20 cellular contexts compared by ENCODE assay signal in the genomic region with DNA sequence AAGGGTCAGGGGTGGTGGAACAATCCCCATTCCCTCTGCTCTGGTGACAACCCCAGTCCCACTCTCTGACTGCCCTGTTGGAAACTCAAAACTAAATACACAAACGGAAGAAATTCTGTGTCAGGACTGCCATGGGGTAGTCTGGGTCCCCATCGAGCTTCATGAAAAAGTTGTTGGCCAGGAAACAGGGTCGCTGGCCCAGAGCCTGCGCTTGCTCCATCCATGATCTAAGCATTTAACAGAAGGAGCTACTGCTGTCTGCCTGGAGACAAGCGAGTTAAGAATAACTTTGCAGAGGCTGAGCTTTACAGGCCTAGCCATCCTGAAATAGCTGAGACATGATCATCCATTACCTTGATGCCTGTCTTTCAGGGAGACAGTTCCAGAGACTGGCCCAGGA. TPM values are rescaled to one million over a fixed set of nuclear protein-coding genes. Genes with fewer than 3 reads are reported as not detected.
DNase-seq lines count a peak whose midpoint lies in the region; ATAC-seq and TF ChIP-seq lines count a peak whose summit lies in the region.
"Had no signal": no experiment of that assay in that cellular context is flagged by ENCODE, and none has a peak within 500 bp of the region (broad histone marks: within the 10 kb centered on the region; RNA-seq: fewer than 3 reads in every experiment).

No MANE protein-coding gene starts in this region.

- H3K4me3 ChIP-seq in dorsolateral prefrontal cortex (no peak overlapping the region), neuronal stem cell (ENCODE audit: low read length in 2 of 2) (no peak overlapping the region), aorta (ENCODE audit: low read length in 2 of 2) (no peak overlapping the region), vagina (no peak overlapping the region)
- H3K4me3 ChIP-seq: A549, GM12878 had no signal

- H3K27me3 ChIP-seq in dorsolateral prefrontal cortex (peaks cover 0 to 3% (median 0%) of the 10 kb centered on the region in 45 donors), neuronal stem cell (ENCODE audit: control insufficient read depth in 3 of 3, insufficient read depth in 3 of 3, low read depth in 1 of 3, low read length in 3 of 3) (peaks cover 0 to 10% (median 0%) of the 10 kb centered on the region in 3 experiments), aorta (ENCODE audit: control insufficient read depth in 1 of 2, insufficient read depth in 2 of 2, low read length in 1 of 2) (no peaks in the 10 kb centered on the region), vagina (no peaks in the 10 kb centered on the region)

- no peak for TF ChIP-seq CTCF in dorsolateral prefrontal cortex (IDR thresholded peaks at IDR 0.05 in 54 of 56, conservative IDR thresholded peaks at IDR 0.05 in 2 of 56; ENCODE audit: low read depth in 1 of 56, partially characterized antibody in 56 of 56)
- no peak for TF ChIP-seq CTCF in vagina (IDR thresholded peaks at IDR 0.05)

- WGBS in neuronal stem cell (ENCODE audit: extremely low coverage in 2 of 2, insufficient read length in 2 of 2, insufficient replicate concordance in 1 of 2), 2 donors = no CpG with 5 or more reads among the region's 5 CpGs
- 11 to 12% methylated on average over 5 of the region's 5 CpGs for WGBS in aorta, 2 donors

- H2AFZ ChIP-seq in neuronal stem cell (ENCODE audit: low read length) = peak overlapping the region; percentile 27

- no peak overlapping the region for H2AK5ac ChIP-seq in neuronal stem cell (ENCODE audit: low read depth, low read length)

- H3K4ac ChIP-seq in neuronal stem cell (ENCODE audit: low read length) = no peak overlapping the region

- no peaks in the 10 kb centered on the region for H3K9me3 ChIP-seq in neuronal stem cell (replicated peaks in 1 of 2; ENCODE audit: control insufficient read depth in 2 of 2, insufficient read depth in 1 of 2, low read depth in 1 of 2, low read length in 2 of 2)
- no peaks in the 10 kb centered on the region for H3K9me3 ChIP-seq in aorta (ENCODE audit: control insufficient read depth, low read length)
- no peaks in the 10 kb centered on the region for H3K9me3 ChIP-seq in vagina
- H3K9me3 ChIP-seq: A549 had no signal

- intact Hi-C loops in dorsolateral prefrontal cortex (cut with DNase I) (no loop called here), aorta (cut with DNase I) (no loop called here), vagina (cut with DNase I) (no loop called here)

- no peak overlapping the region for H3K14ac ChIP-seq in neuronal stem cell (ENCODE audit: low read length)

- H3K18ac ChIP-seq in neuronal stem cell (ENCODE audit: low read length) = no peak overlapping the region

- DNase-seq in dorsolateral prefrontal cortex (peak in 1 of 10 donors; percentile 24), neuronal stem cell (ENCODE audit: low spot score) (no peak), aorta (peak in 1 of 2 donors; percentile 54), kidney tubule cell (ENCODE audit: low spot score) (no peak), CD1c-positive myeloid dendritic cell (ENCODE audit: extremely low spot score) (no peak), vagina (ENCODE audit: extremely low spot score in 2 of 2) (no peak)
- DNase-seq: AML-193; Calu3; CD4-positive, alpha-beta memory T cell; DMS79 treated with DMSO at 0.1 percent for 48 hours; GOT3; H7; HFFc6 had no signal

- H3K9ac ChIP-seq in neuronal stem cell (ENCODE audit: low read depth, low read length, poor library complexity) = no peak overlapping the region

- H3K4me2 ChIP-seq in neuronal stem cell (ENCODE audit: insufficient read depth, low read length, poor library complexity, severe bottlenecking) = no peak overlapping the region
- H3K4me2 ChIP-seq: A549 had no signal

- no peak for TF ChIP-seq POLR2A in vagina (IDR thresholded peaks at IDR 0.05)

- H3K79me1 ChIP-seq in neuronal stem cell (ENCODE audit: low read depth, low read length) = no peaks in the 10 kb centered on the region

- H2BK12ac ChIP-seq in neuronal stem cell (ENCODE audit: low read length) = no peak overlapping the region

- no peak overlapping the region for H2BK15ac ChIP-seq in neuronal stem cell (ENCODE audit: low read length)

- H3K36me3 ChIP-seq in neuronal stem cell (replicated peaks in 1 of 2; ENCODE audit: control insufficient read depth in 2 of 2, insufficient read depth in 2 of 2, low read length in 2 of 2) = no peaks in the 10 kb centered on the region
- H3K36me3 ChIP-seq in aorta (ENCODE audit: control insufficient read depth in 1 of 2, insufficient read depth in 2 of 2, low read length in 1 of 2) = no peaks in the 10 kb centered on the region
- H3K36me3 ChIP-seq in vagina = no peaks in the 10 kb centered on the region

- no peak overlapping the region for H2BK5ac ChIP-seq in neuronal stem cell (ENCODE audit: low read length)

- H2BK120ac ChIP-seq in neuronal stem cell (ENCODE audit: low read depth, low read length) = no peak overlapping the region

- H3K27ac ChIP-seq in angular gyrus (ENCODE audit: low read depth, low read length) (peak overlapping the region; percentile 56), dorsolateral prefrontal cortex (peak overlapping the region in 53 of 59 donors; percentile 5 to 86 (median 66)), neuronal stem cell (replicated peaks; ENCODE audit: low read length) (no peak overlapping the region), aorta (ENCODE audit: low read depth in 1 of 2, low read length in 2 of 2) (peak overlapping the region; percentile 97 to 99), vagina (no peak overlapping the region)
- H3K27ac ChIP-seq: 22Rv1, A549, C4-2B, HL-60 had no signal

- H4K91ac ChIP-seq in neuronal stem cell (ENCODE audit: low read depth, low read length, poor library complexity) = no peak overlapping the region

- H3K4me1 ChIP-seq in neuronal stem cell (ENCODE audit: control insufficient read depth in 2 of 2, insufficient read depth in 1 of 2, low read depth in 1 of 2, low read length in 2 of 2) = no peaks in the 10 kb centered on the region
- H3K4me1 ChIP-seq in aorta (ENCODE audit: control insufficient read depth in 1 of 2, insufficient read depth in 2 of 2, low read length in 2 of 2) = peaks cover 0 to 10% of the 10 kb centered on the region in 2 donors
- no peaks in the 10 kb centered on the region for H3K4me1 ChIP-seq in vagina
- H3K4me1 ChIP-seq: A549 had no signal

- H4K8ac ChIP-seq in neuronal stem cell (ENCODE audit: low read depth, low read length) = no peak overlapping the region

- H3K23ac ChIP-seq in neuronal stem cell (ENCODE audit: low read depth, low read length, poor library complexity) = no peak overlapping the region

- no peak for ATAC-seq in aorta (ENCODE audit: low FRiP score)
- ATAC-seq: GM12878, HCT116 had no signal

RNA-seq across cellular contexts. Expression of gene MYH10, which starts 32.4 kb away (rescaled TPM):
- total RNA-seq in dorsolateral prefrontal cortex = 100 to 1,000 TPM in 108 of 120 experiments, 10 to 100 TPM in 12; 56.0 to 204 (median 131) TPM
- 81.5 TPM for polyA plus RNA-seq in neuronal stem cell (2013, experiment 1 of 2)
- 78.9 TPM for polyA plus RNA-seq in neuronal stem cell (2013, experiment 2 of 2)
- 1,000 to 10,000 TPM; 1,394 to 1,963 TPM for total RNA-seq in aorta
- 100 to 1,000 TPM; 205 to 244 TPM for polyA plus RNA-seq in aorta
- 34.9 TPM for total RNA-seq in vagina

Comparison
In these comparisons a context has a peak if more than half of its experiments do, and no peak if none do; other contexts are left out.
1. H3K27ac ChIP-seq: peak in angular gyrus (single experiment), dorsolateral prefrontal cortex (53 of 59) and aorta (2 of 2); none in neuronal stem cell (single experiment) and vagina (single experiment).
2. RNA of gene MYH10, which starts 32.4 kb away (total RNA-seq): 1,394 to 1,963 TPM in aorta; 56.0 to 204 TPM in dorsolateral prefrontal cortex and 34.9 TPM in vagina (single experiment); every median in the first group is over 4 times any median in the second.